In the genomic region with DNA sequence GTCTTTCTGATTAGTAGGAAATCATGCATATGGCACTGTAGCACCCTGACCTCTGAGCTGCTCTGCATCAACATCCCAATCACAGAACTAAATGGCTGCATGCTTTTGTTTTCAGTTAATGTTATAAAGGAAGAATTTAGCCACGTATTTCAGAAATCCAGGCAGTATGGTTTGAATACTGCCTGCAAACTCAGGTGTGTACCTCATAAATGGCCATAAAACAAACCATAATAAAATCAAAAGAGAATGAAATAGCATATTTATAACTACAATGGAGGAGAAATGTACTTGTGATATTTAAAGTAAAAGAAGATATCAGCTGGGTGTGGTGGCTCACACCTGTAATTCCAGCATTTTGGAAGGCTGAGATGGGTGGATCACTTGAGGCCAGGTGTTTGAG, we compare ENCODE assay signal across 9 cellular contexts.
"Had no signal": no experiment of that assay in that cellular context is flagged by ENCODE, and none has a peak within 500 bp of the region (broad histone marks: within the 10 kb centered on the region; RNA-seq: fewer than 3 reads in every experiment).

No MANE protein-coding gene starts in this region.

- H3K4me3 ChIP-seq: GM23248, GM23338, HAP-1 had no signal

- DNase-seq: GM23248, GOT3, H7, H9, HCEC 1CT, HFFc6 had no signal

- H3K4me1 ChIP-seq: HAP-1 had no signal

- H3K36me3 ChIP-seq: HAP-1 had no signal

- ATAC-seq: GM23338, HCT116 had no signal

- H3K9me3 ChIP-seq: HAP-1 had no signal
